In the genomic region with DNA sequence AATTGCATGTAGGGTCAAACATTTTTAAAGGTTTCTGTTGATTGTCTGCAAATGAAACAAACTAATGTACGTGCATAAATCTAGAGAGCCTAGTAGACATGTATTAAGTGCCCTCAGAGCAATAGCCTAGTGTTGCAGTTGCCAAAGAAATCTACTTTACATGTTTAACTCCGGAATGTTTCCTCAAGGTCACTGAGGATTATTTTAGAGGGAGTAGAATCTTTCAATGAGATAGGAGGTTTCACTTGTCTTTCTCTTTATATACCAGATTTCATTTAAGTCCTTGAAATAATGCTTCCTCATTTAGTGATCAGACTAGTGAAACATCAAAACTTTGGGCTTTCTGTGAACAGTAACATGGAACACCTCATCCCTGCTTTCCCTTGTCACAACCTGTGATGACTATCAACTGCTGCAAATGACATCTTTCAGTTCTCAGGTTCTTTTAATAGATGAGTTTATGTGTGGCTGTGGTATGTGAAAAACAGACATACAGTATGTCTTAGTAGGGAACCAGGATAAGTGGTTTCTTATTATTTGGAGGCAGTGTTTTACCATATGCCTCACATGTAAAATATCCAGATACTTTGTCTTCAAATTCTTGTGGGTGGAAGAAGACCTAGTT, we compare ENCODE assay signal across 18 cellular contexts. TPM values are rescaled to one million over a fixed set of nuclear protein-coding genes. Genes with fewer than 3 reads are reported as not detected.
DNase-seq lines count a peak whose midpoint lies in the region; ATAC-seq lines count a peak whose summit lies in the region.
"Had no signal": no experiment of that assay in that cellular context is flagged by ENCODE, and none has a peak within 500 bp of the region (broad histone marks: within the 10 kb centered on the region; RNA-seq: fewer than 3 reads in every experiment).

No MANE protein-coding gene starts in this region.

- peak overlapping the region; percentile 71 for H3K27ac ChIP-seq in SK-N-MC
- H3K27ac ChIP-seq: adrenal gland, epithelial cell of prostate, upper lobe of left lung had no signal

- no peak for ATAC-seq in HG03565 (IDR thresholded peaks at IDR 0.05; ENCODE audit: unreplicated experiment)
- ATAC-seq in GM18867 (IDR thresholded peaks at IDR 0.05; ENCODE audit: unreplicated experiment), result no peak
- ATAC-seq: activated T-cell treated with anti-CD3 and anti-CD28 coated beads, Interleukin-2, amount 50 U/mL, for 72 hours had no signal

- H3K4me3 ChIP-seq in HAP-1 (peak overlapping the region; percentile 61), SK-N-MC (peak overlapping the region; percentile 100)
- H3K4me3 ChIP-seq: adrenal gland, upper lobe of left lung had no signal

- DNase-seq in GDM1 (lab: John Stamatoyannopoulos, UW), result peak; percentile 9
- DNase-seq in HAP-1 (ENCODE audit: low spot score in 2 of 2), result peak in 1 of 2 experiments; percentile 65
- DNase-seq in SK-N-MC (ENCODE audit: low read depth, low spot score), result no peak
- peak; percentile 41 for DNase-seq in myocyte (ENCODE audit: low read depth)
- no peak for DNase-seq in AG08395 (ENCODE audit: low spot score)
- DNase-seq in globus pallidus (ENCODE audit: low spot score), result no peak
- DNase-seq: activated T-cell treated with anti-CD3 and anti-CD28 coated beads, Interleukin-2, amount 50 U/mL, for 72 hours; adrenal gland; CD4-positive, alpha-beta T cell; NCI-H1436; NCI-H526 treated with DMSO at 0.1 percent for 48 hours; SHP77 treated with DMSO at 0.1 percent for 48 hours; stimulated activated CD4-positive, alpha-beta T cell treated with anti-CD3 and anti-CD28 coated beads, Interleukin-4, amount 100 ng/mL, for 24 hours; T1000; upper lobe of left lung had no signal

- no peaks in the 10 kb centered on the region for H3K27me3 ChIP-seq in HAP-1 (ENCODE audit: low read depth)
- H3K27me3 ChIP-seq: adrenal gland, upper lobe of left lung had no signal

- in situ Hi-C loops in HAP-1 (cut with MboI; ENCODE audit: low sequenced_read_pairs), result loop anchor here (10.0 kb wide), 1 partner anchor 861 kb away; no protein-coding TSS in a partner anchor

- peaks cover 64% of the 10 kb centered on the region for H3K36me3 ChIP-seq in HAP-1 (replicated peaks)
- peaks cover 21% of the 10 kb centered on the region; the same call in 1 of the 2 replicates for H3K36me3 ChIP-seq in SK-N-MC (ENCODE audit: insufficient read depth, low read length)
- H3K36me3 ChIP-seq: adrenal gland, upper lobe of left lung had no signal

- H3K9me3 ChIP-seq in HAP-1 (no peaks in the 10 kb centered on the region), SK-N-MC (ENCODE audit: low read depth, low read length) (no peaks in the 10 kb centered on the region)
- H3K9me3 ChIP-seq: adrenal gland, upper lobe of left lung had no signal

- H3K4me1 ChIP-seq in HAP-1, result peaks cover 26% of the 10 kb centered on the region

- peak overlapping the region; percentile 98 for H3K9ac ChIP-seq in SK-N-MC (ENCODE audit: insufficient read length)

RNA-seq across cellular contexts. Expression of a gene that starts 5.5 kb away (rescaled TPM):
- total RNA-seq in myocyte, result 215 and 235 TPM in 2 replicates
- polyA plus RNA-seq in myocyte (2012), result 133 TPM

Comparison
In these comparisons a context has a peak if more than half of its experiments do, and no peak if none do; other contexts are left out.
1. DNase-seq: peak in GDM1 (single experiment) and myocyte (single experiment); none in SK-N-MC (single experiment), AG08395 (single experiment) and globus pallidus (single experiment).